29 cellular contexts compared by ENCODE assay signal in the genomic region with DNA sequence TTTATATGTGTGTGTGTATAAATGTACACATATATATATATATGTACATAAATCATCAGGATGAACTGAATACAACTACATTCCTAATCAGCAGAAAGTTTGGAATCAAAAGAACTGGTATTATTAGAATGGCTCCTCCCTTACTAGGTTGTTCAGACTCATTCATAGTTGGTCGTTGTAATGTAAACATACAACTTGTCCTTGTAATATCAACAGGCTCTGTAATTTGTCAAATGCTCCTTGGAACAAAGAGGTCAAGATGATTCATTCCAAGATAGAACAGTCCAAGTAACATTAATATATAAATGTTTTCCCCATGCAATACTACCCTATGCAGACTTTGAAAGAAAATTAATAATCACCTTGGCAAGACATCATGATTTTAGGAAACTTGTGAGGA.
"Had no signal": no experiment of that assay in that cellular context is flagged by ENCODE, and none has a peak within 500 bp of the region (broad histone marks: within the 10 kb centered on the region; RNA-seq: fewer than 3 reads in every experiment).

No MANE protein-coding gene starts in this region.

- H3K36me3 Mint-ChIP-seq: immature natural killer cell; naive thymus-derived CD8-positive, alpha-beta T cell; stimulated activated memory B cell treated with anti-CD40 and anti-IgM and Interleukin-4, amounts not matched to agents 10 μg/mL and 1 μg/mL and 100 μg/mL, for 72 hours had no signal

- H3K4me3 ChIP-seq: lower lobe of right lung, pancreas, prostate gland, sigmoid colon, smooth muscle cell, tibial nerve, upper lobe of left lung, vagina had no signal

- DNase-seq: hypothalamus; immature natural killer cell; islet precursor cell; left cardiac atrium; lower lobe of right lung; mammary epithelial cell; mesenchymal stem cell; naive thymus-derived CD8-positive, alpha-beta T cell; nucleus accumbens; pancreas; retina; right cardiac atrium; sigmoid colon; stimulated activated CD4-positive, alpha-beta T cell treated with anti-CD3 and anti-CD28 coated beads, Interleukin-1b, Interleukin-23, amount 100 ng/mL, for 48 hours; stimulated activated CD4-positive, alpha-beta T cell treated with anti-CD3 and anti-CD28 coated beads, Interleukin-2, amount 100 ng/mL, for 48 hours; stimulated activated CD4-positive, alpha-beta T cell treated with anti-CD3 and anti-CD28 coated beads, Interleukin-4, amount 100 ng/mL, for 4 hours; stimulated activated CD8-positive, alpha-beta memory T cell treated with anti-CD3 and anti-CD28 coated beads, Interleukin-4, amount 100 ng/mL, for 48 hours; stimulated activated naive CD4-positive, alpha-beta T cell treated with Interleukin-2 at 50 U/mL for 16 hours; stimulated activated naive CD8-positive, alpha-beta T cell treated with anti-CD3 and anti-CD28 coated beads, Interleukin-15, amount 100 ng/mL, for 72 hours; substantia nigra; upper lobe of left lung had no signal

- H3K4me1 Mint-ChIP-seq: immature natural killer cell; naive thymus-derived CD8-positive, alpha-beta T cell; nephron; neural crest cell; stimulated activated memory B cell treated with anti-CD40 and anti-IgM and Interleukin-4, amounts not matched to agents 10 μg/mL and 1 μg/mL and 100 μg/mL, for 72 hours; stimulated activated naive CD8-positive, alpha-beta T cell treated with anti-CD3 and anti-CD28 coated beads, Interleukin-15, amount 100 ng/mL, for 72 hours had no signal

- H3K27ac Mint-ChIP-seq: immature natural killer cell; naive thymus-derived CD8-positive, alpha-beta T cell; nephron; stimulated activated memory B cell treated with anti-CD40 and anti-IgM and Interleukin-4, amounts not matched to agents 10 μg/mL and 1 μg/mL and 100 μg/mL, for 72 hours; stimulated activated naive CD8-positive, alpha-beta T cell treated with anti-CD3 and anti-CD28 coated beads, Interleukin-15, amount 100 ng/mL, for 72 hours had no signal

- H3K27me3 Mint-ChIP-seq: stimulated activated memory B cell treated with anti-CD40 and anti-IgM and Interleukin-4, amounts not matched to agents 10 μg/mL and 1 μg/mL and 100 μg/mL, for 72 hours; stimulated activated naive CD8-positive, alpha-beta T cell treated with anti-CD3 and anti-CD28 coated beads, Interleukin-15, amount 100 ng/mL, for 72 hours had no signal

- H3K4me3 Mint-ChIP-seq: immature natural killer cell; naive thymus-derived CD8-positive, alpha-beta T cell; nephron; neural crest cell; stimulated activated memory B cell treated with anti-CD40 and anti-IgM and Interleukin-4, amounts not matched to agents 10 μg/mL and 1 μg/mL and 100 μg/mL, for 72 hours; stimulated activated naive CD8-positive, alpha-beta T cell treated with anti-CD3 and anti-CD28 coated beads, Interleukin-15, amount 100 ng/mL, for 72 hours had no signal

- H3K27ac ChIP-seq: lower lobe of right lung, pancreas, prostate gland, sigmoid colon, tibial nerve, upper lobe of left lung, vagina had no signal

- H3K27me3 ChIP-seq: pancreas, sigmoid colon, tibial nerve, upper lobe of left lung, vagina had no signal

- H3K4me1 ChIP-seq: lower lobe of right lung, pancreas, prostate gland, tibial nerve, upper lobe of left lung, vagina had no signal

- H3K36me3 ChIP-seq: lower lobe of right lung, pancreas, prostate gland, sigmoid colon, tibial nerve, upper lobe of left lung, vagina had no signal

- H3K9me3 Mint-ChIP-seq: nephron, neural crest cell had no signal

- H3K9me3 ChIP-seq: lower lobe of right lung, pancreas, prostate gland, sigmoid colon, tibial nerve, upper lobe of left lung, vagina had no signal

- ATAC-seq: left cardiac atrium; left lobe of liver; lower lobe of right lung; naive thymus-derived CD8-positive, alpha-beta T cell; pancreas; right cardiac atrium; stimulated activated memory B cell treated with anti-CD40 and anti-IgM and Interleukin-4, amounts not matched to agents 10 μg/mL and 1 μg/mL and 100 μg/mL, for 72 hours; stimulated activated naive CD8-positive, alpha-beta T cell treated with anti-CD3 and anti-CD28 coated beads, Interleukin-15, amount 100 ng/mL, for 72 hours had no signal

- H3K4me2 ChIP-seq: smooth muscle cell had no signal
